19 cellular contexts compared by ENCODE assay signal in genomic region chr14:67875175-67876006, GRCh38.
"Had no signal": no experiment of that assay in that cellular context is flagged by ENCODE, and none has a peak within 500 bp of the region (broad histone marks: within the 10 kb centered on the region; RNA-seq: fewer than 3 reads in every experiment).

No MANE protein-coding gene starts in this region.

- H3K27me3 ChIP-seq: dorsolateral prefrontal cortex, heart left ventricle, neural progenitor cell, pancreas, right lobe of liver, stomach had no signal

- H3K4me3 Mint-ChIP-seq: natural killer cell treated with Interleukin-12 subunit alpha and Interleukin-12 subunit beta and Interleukin-15 and Interleukin-18, amount 100 ng/mL, for 72 hours; neural progenitor cell had no signal

- H3K9ac ChIP-seq: neural progenitor cell had no signal

- H3K36me3 Mint-ChIP-seq: natural killer cell treated with Interleukin-12 subunit alpha and Interleukin-12 subunit beta and Interleukin-15 and Interleukin-18, amount 100 ng/mL, for 72 hours; neural progenitor cell had no signal

- H3K4me1 ChIP-seq: heart left ventricle, pancreas, right lobe of liver, stomach had no signal

- H3K9me3 Mint-ChIP-seq: natural killer cell treated with Interleukin-12 subunit alpha and Interleukin-12 subunit beta and Interleukin-15 and Interleukin-18, amount 100 ng/mL, for 72 hours; neural progenitor cell had no signal

- H3K27ac Mint-ChIP-seq: natural killer cell treated with Interleukin-12 subunit alpha and Interleukin-12 subunit beta and Interleukin-15 and Interleukin-18, amount 100 ng/mL, for 72 hours; neural progenitor cell; progenitor cell of endocrine pancreas had no signal

- H3K27me3 Mint-ChIP-seq: natural killer cell treated with Interleukin-12 subunit alpha and Interleukin-12 subunit beta and Interleukin-15 and Interleukin-18, amount 100 ng/mL, for 72 hours; progenitor cell of endocrine pancreas had no signal

- H3K4me1 Mint-ChIP-seq: neural progenitor cell had no signal

- ATAC-seq: esophagus mucosa, heart left ventricle, mucosa of descending colon, pancreas had no signal

- H3K4me3 ChIP-seq: dorsolateral prefrontal cortex, heart left ventricle, mucosa of descending colon, neural progenitor cell, pancreas, right lobe of liver, stomach had no signal

- H3K9me3 ChIP-seq: heart left ventricle, mucosa of descending colon, pancreas, right lobe of liver, stomach had no signal

- H3K27ac ChIP-seq: dorsolateral prefrontal cortex, heart left ventricle, neural progenitor cell, pancreas, right lobe of liver, stomach had no signal

- DNase-seq: cortex of kidney; dorsolateral prefrontal cortex; effector CD8-positive, alpha-beta T cell; heart left ventricle; hippocampal formation; kidney glomerular epithelial cell; mucosa of descending colon; nucleus accumbens; pancreas; right lobe of liver; stimulated activated CD4-positive, alpha-beta T cell treated with anti-CD3 and anti-CD28 coated beads, Interleukin-4, amount 100 ng/mL, for 24 hours; stimulated activated naive CD4-positive, alpha-beta T cell; stomach; substantia nigra; trophoblast cell had no signal

- H3K36me3 ChIP-seq: heart left ventricle, neural progenitor cell, pancreas, right lobe of liver, stomach had no signal

- H3K4me2 ChIP-seq: neural progenitor cell had no signal
